Comparison of ENCODE assay signal across 9 cellular contexts in the genomic region with DNA sequence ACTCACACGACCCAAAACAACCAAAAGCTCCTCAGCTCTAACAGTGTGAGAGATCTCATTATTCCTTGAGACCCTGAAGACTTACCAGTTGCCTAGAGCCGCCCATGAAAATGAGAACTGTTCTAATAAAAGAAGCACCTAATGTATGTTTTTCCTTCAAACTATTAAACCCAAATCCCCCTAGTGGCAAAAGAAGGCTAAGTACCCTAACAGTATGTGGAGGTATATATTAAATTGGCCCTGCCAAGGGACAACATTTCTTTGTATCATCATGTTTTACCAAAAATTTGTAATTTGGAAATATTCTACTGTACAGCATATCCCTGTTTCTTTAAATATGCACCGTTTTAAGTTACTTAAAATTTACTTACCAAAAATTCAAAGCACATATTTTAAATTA. TPM values are rescaled to one million over a fixed set of nuclear protein-coding genes. Genes with fewer than 3 reads are reported as not detected.
DNase-seq lines count a peak whose midpoint lies in the region; ATAC-seq and TF ChIP-seq lines count a peak whose summit lies in the region.
"Had no signal": no experiment of that assay in that cellular context is flagged by ENCODE, and none has a peak within 500 bp of the region (broad histone marks: within the 10 kb centered on the region; RNA-seq: fewer than 3 reads in every experiment).

No MANE protein-coding gene starts in this region.

- ATAC-seq in HG03432 (IDR thresholded peaks at IDR 0.05; ENCODE audit: unreplicated experiment), result peak; percentile 64

- no peaks in the 10 kb centered on the region for H3K27me3 Mint-ChIP-seq in neural crest cell (ENCODE audit: low read depth)
- H3K27me3 Mint-ChIP-seq: central memory CD8-positive, alpha-beta T cell had no signal

- no peaks in the 10 kb centered on the region for H3K9me3 Mint-ChIP-seq in neural crest cell

- peak; percentile 12 to 34 for DNase-seq in NCI-H2081 (lab: John Stamatoyannopoulos, UW)
- no peak for DNase-seq in NCI-H2081 treated with DMSO at 0.1 percent for 48 hours (lab: John Stamatoyannopoulos, UW)
- DNase-seq in neural crest cell (ENCODE audit: low read depth, low spot score), result no peak
- DNase-seq in amniotic stem cell (lab: John Stamatoyannopoulos, UW), result no peak
- DNase-seq in cortex of kidney (lab: John Stamatoyannopoulos, UW), result no peak
- DNase-seq in hippocampal formation (lab: John Stamatoyannopoulos, UW), result no peak

- TF ChIP-seq CTCF in VCaP (conservative IDR thresholded peaks at IDR 0.05) (peak; percentile 57; the same call in 1 of the 2 replicates), neural crest cell (conservative IDR thresholded peaks at IDR 0.05) (peak; percentile 63)

- H3K4me3 Mint-ChIP-seq in neural crest cell, result no peak overlapping the region
- H3K4me3 Mint-ChIP-seq: central memory CD8-positive, alpha-beta T cell had no signal

- no peaks in the 10 kb centered on the region for H3K36me3 Mint-ChIP-seq in neural crest cell (ENCODE audit: low read depth)

- no peak overlapping the region for H3K27ac Mint-ChIP-seq in neural crest cell (ENCODE audit: unreplicated experiment)

- H3K27ac ChIP-seq in VCaP, result no peak overlapping the region

- H3K4me1 Mint-ChIP-seq in neural crest cell, result peaks cover 18% of the 10 kb centered on the region
- H3K4me1 Mint-ChIP-seq: central memory CD8-positive, alpha-beta T cell had no signal

RNA-seq across cellular contexts. Expression of gene PPFIA2, which starts 38.0 kb away (rescaled TPM):
- total RNA-seq in neural crest cell, result 4.1 and 8.3 TPM in 2 replicates

Comparison
In these comparisons a context has a peak if more than half of its experiments do, and no peak if none do; other contexts are left out.
1. DNase-seq: peak in NCI-H2081 (2 of 2); none in NCI-H2081 treated with DMSO at 0.1 percent for 48 hours (single experiment), neural crest cell (single experiment), amniotic stem cell (single experiment), cortex of kidney (single experiment) and hippocampal formation (0 of 2).